Comparison of ENCODE assay signal across 8 cellular contexts in the genomic region with DNA sequence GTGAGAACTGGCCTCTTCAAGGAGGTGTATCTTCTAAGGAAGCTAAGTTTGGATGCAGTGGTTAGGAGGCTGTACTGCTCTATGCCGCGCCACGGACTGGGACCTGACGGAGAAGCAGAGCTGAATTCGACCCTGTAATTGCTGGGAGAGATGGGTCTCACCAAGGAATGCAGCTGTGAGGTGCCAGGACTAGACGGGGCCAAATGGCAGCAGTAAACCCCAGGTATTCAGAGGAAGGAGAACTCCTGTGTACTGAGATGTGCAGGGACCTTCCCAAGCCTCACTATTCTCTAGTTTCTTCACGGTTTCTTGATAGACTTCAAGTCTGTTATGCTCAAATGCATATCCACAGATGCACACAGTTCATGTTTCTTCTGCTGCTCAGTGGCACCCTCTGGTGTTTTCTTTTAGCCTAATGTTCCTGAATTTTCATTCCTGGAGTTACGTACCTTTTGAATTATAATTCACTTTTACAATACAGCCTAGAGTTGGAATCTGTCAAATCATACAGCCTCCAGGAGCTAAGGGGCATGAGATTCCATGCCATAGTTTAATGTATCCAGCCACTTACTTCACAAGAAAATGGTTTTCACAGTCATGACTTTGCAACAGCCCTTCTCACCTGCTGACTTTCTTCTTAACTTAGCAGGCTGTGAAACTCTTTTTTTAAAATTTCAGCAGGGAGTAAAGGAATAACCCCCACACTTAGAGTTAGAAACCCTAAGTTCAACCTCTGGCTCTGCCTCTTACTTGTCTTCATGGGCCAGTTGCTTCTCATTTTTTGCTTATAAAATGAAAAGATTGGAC.
A peak's percentile ranks its signal among the peaks of the same experiment; 100 is the strongest.
DNase-seq lines count a peak whose midpoint lies in the region; ATAC-seq lines count a peak whose summit lies in the region.

No MANE protein-coding gene starts in this region.

- ATAC-seq in esophagus mucosa, result no peak

- DNase-seq in NCI-H2081 (lab: John Stamatoyannopoulos, UW) (peak; percentile 21 to 23), NCI-H2081 treated with DMSO at 0.1 percent for 48 hours (lab: John Stamatoyannopoulos, UW) (no peak), NCI-H526 (lab: John Stamatoyannopoulos, UW) (peak; percentile 33 to 69), ecto neural progenitor cell (ENCODE audit: low spot score) (peak; percentile 39), non-pigmented ciliary epithelial cell (ENCODE audit: low read depth) (peak; percentile 22), mesenteric fat pad (ENCODE audit: low spot score) (no peak)
- DNase-seq in stimulated activated CD8-positive, alpha-beta memory T cell treated with anti-CD3 and anti-CD28 coated beads, Interleukin-4, amount 100 ng/mL, for 48 hours, result no peak

Comparison
In these comparisons a context has a peak if more than half of its experiments do, and no peak if none do; other contexts are left out.
1. DNase-seq: peak in NCI-H2081 (2 of 2), NCI-H526 (2 of 2), ecto neural progenitor cell (single experiment) and non-pigmented ciliary epithelial cell (single experiment); none in NCI-H2081 treated with DMSO at 0.1 percent for 48 hours (single experiment), stimulated activated CD8-positive, alpha-beta memory T cell treated with anti-CD3 and anti-CD28 coated beads, Interleukin-4, amount 100 ng/mL, for 48 hours (single experiment) and mesenteric fat pad (single experiment).